ENCODE assay signal across 20 cellular contexts in genomic region chr4:9944431-9945425, GRCh38.
DNase-seq lines count a peak whose midpoint lies in the region; ATAC-seq, FAIRE-seq and TF ChIP-seq lines count a peak whose summit lies in the region.
"Had no signal": no experiment of that assay in that cellular context is flagged by ENCODE, and none has a peak within 500 bp of the region (broad histone marks: within the 10 kb centered on the region; RNA-seq: fewer than 3 reads in every experiment).

No MANE protein-coding gene starts in this region.

- ATAC-seq in HepG2 (no peak), right lobe of liver (no peak), GM18498 (IDR thresholded peaks at IDR 0.05; ENCODE audit: unreplicated experiment) (no peak)
- ATAC-seq: GM23338 had no signal

- no peaks in the 10 kb centered on the region for H3K9me3 ChIP-seq in HepG2 (ENCODE audit: low read length)
- H3K9me3 ChIP-seq in right lobe of liver: no peaks in the 10 kb centered on the region
- H3K9me3 ChIP-seq in mucosa of rectum (ENCODE audit: control insufficient read depth in 2 of 2, low read length in 2 of 2): no peaks in the 10 kb centered on the region

- TF ChIP-seq CTCF in HepG2 (CRISPR knock-in tag; IDR thresholded peaks at IDR 0.05) (no peak), right lobe of liver (IDR thresholded peaks at IDR 0.05) (no peak), bronchial epithelial cell (IDR thresholded peaks at IDR 0.05; ENCODE audit: insufficient read depth, low read length, severe bottlenecking) (no peak)

- H3K79me2 ChIP-seq in HepG2 (ENCODE audit: insufficient read depth, low read length): no peaks in the 10 kb centered on the region

- FAIRE-seq in HepG2 (lab: Jason Lieb, UNC) (no peak), bronchial epithelial cell (lab: Jason Lieb, UNC) (no peak)
- FAIRE-seq: A204.1, GM18507 had no signal

- H3K27ac ChIP-seq in HepG2 (ENCODE audit: extremely low read length, insufficient read depth, low read length) (no peak overlapping the region), right lobe of liver (no peak overlapping the region), mucosa of rectum (ENCODE audit: low read depth in 2 of 2, low read length in 2 of 2) (peak overlapping the region; percentile 16 to 45)

- no TSS peak for BruUV-seq in HepG2 (replicated peaks; lab: Mats Ljungman, UMichigan)

- in situ Hi-C loops in HepG2 (cut with HindIII; ENCODE audit: extremely low pct_ligation_motif_present, low pct_unique_long_range_greater_than_20kb): no loop called here

- H3K4me1 ChIP-seq in HepG2 (ENCODE audit: insufficient read depth, low read length): peaks cover 25% of the 10 kb centered on the region
- H3K4me1 ChIP-seq in right lobe of liver: no peaks in the 10 kb centered on the region
- peaks cover 0 to 5% of the 10 kb centered on the region in 2 donors for H3K4me1 ChIP-seq in mucosa of rectum (ENCODE audit: control insufficient read depth in 2 of 2, insufficient read depth in 2 of 2, low read length in 2 of 2)

- 89% methylated on average over 13 of the region's 13 CpGs for WGBS in HepG2 (ENCODE audit: low lambda C conversion rate)
- 91% methylated on average over 13 of the region's 13 CpGs for WGBS in right lobe of liver (ENCODE audit: insufficient coverage, low coverage, low lambda C conversion rate, missing lambda C conversion rate)

- no peak for TF ChIP-seq RAD21 in HepG2 (CRISPR knock-in tag; IDR thresholded peaks at IDR 0.05)

- H3K4me2 ChIP-seq in HepG2 (ENCODE audit: low read depth, low read length): no peak overlapping the region
- H3K4me2 ChIP-seq: GM23338 had no signal

- H4K20me1 ChIP-seq in HepG2 (ENCODE audit: insufficient read depth, low read length): 0 out of 2 replicates have a peak, but pooled peaks cover 4% of the 10 kb centered on the region

- H3K27me3 ChIP-seq in HepG2 (ENCODE audit: control insufficient read depth in 1 of 2, insufficient read depth in 2 of 2, low read length in 2 of 2): no peaks in the 10 kb centered on the region
- H3K27me3 ChIP-seq in right lobe of liver: no peaks in the 10 kb centered on the region
- no peaks in the 10 kb centered on the region for H3K27me3 ChIP-seq in bronchial epithelial cell (ENCODE audit: control insufficient read depth, insufficient read depth, low read length)
- H3K27me3 ChIP-seq in mucosa of rectum (ENCODE audit: control insufficient read depth in 2 of 2, insufficient read depth in 2 of 2, low read length in 2 of 2): no peaks in the 10 kb centered on the region

- H2AFZ ChIP-seq in HepG2 (ENCODE audit: low read length): no peak overlapping the region
- H2AFZ ChIP-seq: GM23338 had no signal

- H3K9ac ChIP-seq in HepG2 (ENCODE audit: insufficient read depth, low read depth, low read length) (no peak overlapping the region), mucosa of rectum (ENCODE audit: low read depth in 1 of 2, low read length in 2 of 2) (no peak overlapping the region)

- intact Hi-C loops in HepG2 (cut with micrococcal nuclease; ENCODE audit: unreplicated experiment) (loop anchor here (5.0 kb wide), 1 partner anchor 73 kb away; no protein-coding TSS in a partner anchor), right lobe of liver (cut with DNase I) (no loop called here), posterior cingulate gyrus (cut with DNase I) (no loop called here)

- H3K4me3 ChIP-seq in HepG2 (replicated peaks in 1 of 3; ENCODE audit: insufficient read depth in 1 of 3, low read depth in 2 of 3, low read length in 3 of 3): no peak overlapping the region
- H3K4me3 ChIP-seq in right lobe of liver: no peak overlapping the region
- H3K4me3 ChIP-seq in bronchial epithelial cell (ENCODE audit: low read depth, low read length): no peak overlapping the region
- H3K4me3 ChIP-seq in mucosa of rectum (ENCODE audit: low read length in 2 of 2): no peak overlapping the region
- H3K4me3 ChIP-seq: GM23338 had no signal

- DNase-seq in HepG2 (ENCODE audit: low spot score) (no peak), right lobe of liver (no peak), bronchial epithelial cell (ENCODE audit: low read depth) (peak; percentile 27), posterior cingulate gyrus (no peak), germinal center (ENCODE audit: low spot score) (no peak)
- DNase-seq in stimulated activated CD4-positive, alpha-beta T cell treated with anti-CD3 and anti-CD28 coated beads, Interleukin-15, amount 100 ng/mL, for 24 hours: no peak
- DNase-seq: C1 segment of cervical spinal cord, COR-L47, Karpas-422, NCI-H1417, NCI-H1930, NCI-H2171, NCI-H446 treated with DMSO at 0.1 percent for 48 hours, NCI-H748 treated with DMSO at 0.1 percent for 48 hours, Right ventricle myocardium superior had no signal

- TF ChIP-seq EP300 in HepG2 (IDR thresholded peaks at IDR 0.05; ENCODE audit: low read depth in 2 of 2, low read length in 2 of 2) (no peak), HepG2 (CRISPR knock-in tag; IDR thresholded peaks at IDR 0.05; ENCODE audit: borderline replicate concordance) (no peak)

- H3K36me3 ChIP-seq in HepG2 (replicated peaks in 1 of 2; ENCODE audit: control insufficient read depth in 1 of 2, insufficient read depth in 2 of 2, low read length in 2 of 2): peaks cover 18 to 73% of the 10 kb centered on the region in 2 experiments
- H3K36me3 ChIP-seq in right lobe of liver: no peaks in the 10 kb centered on the region
- H3K36me3 ChIP-seq in bronchial epithelial cell (ENCODE audit: control insufficient read depth, insufficient read depth, low read length): peaks cover 18% of the 10 kb centered on the region
- H3K36me3 ChIP-seq in mucosa of rectum (ENCODE audit: control insufficient read depth in 2 of 2, insufficient read depth in 2 of 2, low read length in 2 of 2): no peaks in the 10 kb centered on the region

- TF ChIP-seq POLR2A in HepG2 (IDR thresholded peaks at IDR 0.05; ENCODE audit: insufficient read depth in 1 of 2, low read depth in 2 of 2, low read length in 2 of 2) (no peak), right lobe of liver (IDR thresholded peaks at IDR 0.05) (no peak)

- CTCF ChIA-PET in HepG2 (lab: Yijun Ruan, JAX; ENCODE audit: low intra/inter-chr PET ratio, low total read pairs): no interaction called here

- POLR2A ChIA-PET in HepG2 (lab: Yijun Ruan, JAX): no interaction called here

TF ChIP-seq in HepG2, 621 proteins besides CTCF, POLR2A, EP300 and RAD21:
- TF ChIP-seq ZNF629 (CRISPR knock-in tag; conservative IDR thresholded peaks at IDR 0.05): peak; percentile 89
- no peak for TF ChIP-seq SRSF1 (optimal IDR thresholded peaks at IDR 0.05; ENCODE audit: low read depth, low read length)
- no peak for TF ChIP-seq ZNF354B (CRISPR knock-in tag; IDR thresholded peaks at IDR 0.05)
- no peak for TF ChIP-seq ZNF605 (CRISPR knock-in tag; IDR thresholded peaks at IDR 0.05)
- no peak for TF ChIP-seq RFX5 (IDR thresholded peaks at IDR 0.05; ENCODE audit: low read depth, low read length)

Comparison
In these comparisons a context has a peak if more than half of its experiments do, and no peak if none do; other contexts are left out.
1. H3K27ac ChIP-seq: peak in mucosa of rectum (2 of 2); none in HepG2 (single experiment) and right lobe of liver (0 of 3).